Comparison of ENCODE assay signal across 21 cellular contexts in the genomic region with DNA sequence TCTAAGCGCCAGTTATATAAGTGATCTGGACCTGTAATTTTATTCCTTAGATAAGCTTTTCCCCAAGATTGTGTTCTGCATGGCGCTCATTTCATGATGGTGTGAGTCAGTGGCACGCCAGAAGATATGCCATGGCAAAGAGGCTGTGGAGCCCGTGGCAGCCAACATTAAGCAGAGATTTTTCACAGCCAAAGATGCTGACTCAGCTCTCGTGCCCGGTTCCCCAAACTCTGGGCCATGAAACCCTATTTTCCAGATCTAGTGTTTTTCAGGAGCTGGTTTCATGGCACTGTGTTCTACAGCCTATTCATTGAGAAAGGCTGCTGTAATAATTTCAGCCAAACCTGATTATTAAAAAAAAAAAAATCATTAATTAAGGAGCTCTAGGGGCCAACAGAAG. TPM values are rescaled to one million over a fixed set of nuclear protein-coding genes. Genes with fewer than 3 reads are reported as not detected.
DNase-seq lines count a peak whose midpoint lies in the region; ATAC-seq and TF ChIP-seq lines count a peak whose summit lies in the region.
"Had no signal": no experiment of that assay in that cellular context is flagged by ENCODE, and none has a peak within 500 bp of the region (broad histone marks: within the 10 kb centered on the region; RNA-seq: fewer than 3 reads in every experiment).

No MANE protein-coding gene starts in this region.

- H3K4me1 ChIP-seq in left ventricle myocardium inferior (peaks cover 41% of the 10 kb centered on the region), right atrium auricular region (peaks cover 0 to 46% of the 10 kb centered on the region in 2 donors), mucosa of rectum (ENCODE audit: control insufficient read depth in 2 of 2, insufficient read depth in 2 of 2, low read length in 2 of 2) (peaks cover 49 to 56% of the 10 kb centered on the region in 2 donors)

- peak overlapping the region; percentile 32 to 54 for H3K9ac ChIP-seq in mucosa of rectum (ENCODE audit: low read depth in 1 of 2, low read length in 2 of 2)

- H3K4me3 ChIP-seq in left ventricle myocardium inferior, result no peak overlapping the region
- no peak overlapping the region for H3K4me3 ChIP-seq in right atrium auricular region
- no peak overlapping the region for H3K4me3 ChIP-seq in epithelial cell of esophagus (ENCODE audit: low read length)
- H3K4me3 ChIP-seq in mucosa of rectum (ENCODE audit: low read length in 2 of 2), result no peak overlapping the region
- H3K4me3 ChIP-seq: GM12878 had no signal

- DNase-seq in left ventricle myocardium inferior (peak; percentile 9), right atrium auricular region (ENCODE audit: low spot score) (no peak), epithelial cell of esophagus (ENCODE audit: low read depth) (peak; percentile 17), NCI-H82 treated with DMSO at 0.1 percent for 48 hours (lab: John Stamatoyannopoulos, UW; ENCODE audit: unreplicated experiment) (no peak), middle frontal gyrus (ENCODE audit: extremely low spot score, low spot score) (no peak)
- DNase-seq: Calu3; CD4-positive, alpha-beta memory T cell; DMS53; EL; NCI-H1092 treated with DMSO at 0.1 percent for 48 hours; NCI-H146; NCI-H2081 treated with DMSO at 0.1 percent for 48 hours; NCI-H446 treated with DMSO at 0.1 percent for 48 hours; NCI-H69; SIG-M5 had no signal

- no peak for ATAC-seq in GM18498 (IDR thresholded peaks at IDR 0.05; ENCODE audit: unreplicated experiment)
- ATAC-seq: GM12878, HCT116 had no signal

- H3K27me3 ChIP-seq in left ventricle myocardium inferior (ENCODE audit: low read depth) (no peaks in the 10 kb centered on the region), right atrium auricular region (no peaks in the 10 kb centered on the region), mucosa of rectum (ENCODE audit: control insufficient read depth in 2 of 2, insufficient read depth in 2 of 2, low read length in 2 of 2) (no peaks in the 10 kb centered on the region)

- peaks cover 6% of the 10 kb centered on the region for H3K9me3 ChIP-seq in left ventricle myocardium inferior (replicated peaks)
- H3K9me3 ChIP-seq in right atrium auricular region, result peaks cover 0 to 2% of the 10 kb centered on the region in 2 donors
- H3K9me3 ChIP-seq in mucosa of rectum (ENCODE audit: control insufficient read depth in 2 of 2, low read length in 2 of 2), result no peaks in the 10 kb centered on the region

- intact Hi-C loops in left ventricle myocardium inferior (cut with micrococcal nuclease), result no loop called here

- H3K36me3 ChIP-seq in left ventricle myocardium inferior (no peaks in the 10 kb centered on the region), right atrium auricular region (no peaks in the 10 kb centered on the region), mucosa of rectum (ENCODE audit: control insufficient read depth in 2 of 2, insufficient read depth in 2 of 2, low read length in 2 of 2) (no peaks in the 10 kb centered on the region)

- H3K27ac ChIP-seq in left ventricle myocardium inferior (replicated peaks) (no peak overlapping the region), right atrium auricular region (no peak overlapping the region), mucosa of rectum (ENCODE audit: low read depth in 2 of 2, low read length in 2 of 2) (peak overlapping the region; percentile 82 to 88)

- no peak for TF ChIP-seq CTCF in left ventricle myocardium inferior (IDR thresholded peaks at IDR 0.05; ENCODE audit: borderline replicate concordance)
- no peak for TF ChIP-seq CTCF in right atrium auricular region (IDR thresholded peaks at IDR 0.05)
- no peak for TF ChIP-seq CTCF in epithelial cell of esophagus (IDR thresholded peaks at IDR 0.05; ENCODE audit: insufficient read depth, low read depth, low read length, missing control alignments)

RNA-seq across cellular contexts. Expression of gene LINC01488, which starts 15.4 kb away (rescaled TPM):
- total RNA-seq in left ventricle myocardium inferior, result 0.38 TPM
- total RNA-seq in right atrium auricular region, result not detected
- total RNA-seq: A172; Calu3; CD4-positive, alpha-beta memory T cell; GM12878; OCI-LY7 had no signal

Comparison
In these comparisons a context has a peak if more than half of its experiments do, and no peak if none do; other contexts are left out.
1. DNase-seq: peak in left ventricle myocardium inferior (single experiment) and epithelial cell of esophagus (single experiment); none in right atrium auricular region (single experiment), NCI-H82 treated with DMSO at 0.1 percent for 48 hours (single experiment) and middle frontal gyrus (single experiment).
2. H3K27ac ChIP-seq: peak in mucosa of rectum (2 of 2); none in left ventricle myocardium inferior (single experiment) and right atrium auricular region (0 of 2).